ENCODE assay signal across 8 cellular contexts in genomic region chrX:15790766-15791380, GRCh38. TPM values are rescaled to one million over a fixed set of nuclear protein-coding genes. Genes with fewer than 3 reads are reported as not detected.
DNase-seq lines count a peak whose midpoint lies in the region; ATAC-seq and TF ChIP-seq lines count a peak whose summit lies in the region.

No MANE protein-coding gene starts in this region.

- no peak overlapping the region for H3K27ac Mint-ChIP-seq in CD8-positive, alpha-beta memory T cell

- peaks cover 29 to 39% (median 34%) of the 10 kb centered on the region in 3 donors for H3K4me1 Mint-ChIP-seq in CD8-positive, alpha-beta memory T cell

- peak overlapping the region; percentile 94 for H3K27ac ChIP-seq in CD8-positive, alpha-beta memory T cell (ENCODE audit: low read depth, low read length)
- peak overlapping the region; percentile 80 for H3K27ac ChIP-seq in KOPT-K1 (ENCODE audit: low read depth, low read length, poor library complexity, severe bottlenecking)

- peak overlapping the region; percentile 76 for H3K4me3 ChIP-seq in CD8-positive, alpha-beta memory T cell (ENCODE audit: low read length)
- H3K4me3 ChIP-seq in choroid plexus epithelial cell (ENCODE audit: low read depth, low read length), result peak overlapping the region; percentile 82

- no peaks in the 10 kb centered on the region for H3K9me3 ChIP-seq in CD8-positive, alpha-beta memory T cell (ENCODE audit: low read length)
- no peaks in the 10 kb centered on the region for H3K9me3 ChIP-seq in KOPT-K1 (ENCODE audit: insufficient read depth, low read length, poor library complexity, severe bottlenecking)

- H3K4me3 Mint-ChIP-seq in CD8-positive, alpha-beta memory T cell, result no peak overlapping the region

- no peak for DNase-seq in CD8-positive, alpha-beta memory T cell
- DNase-seq in choroid plexus epithelial cell (ENCODE audit: low read depth), result peak; percentile 17
- peak; percentile 23 for DNase-seq in medulla oblongata (ENCODE audit: extremely low spot score)
- no peak for DNase-seq in COLO829 (ENCODE audit: low spot score)
- DNase-seq in EL, result no peak

- no peaks in the 10 kb centered on the region for H3K9me3 Mint-ChIP-seq in CD8-positive, alpha-beta memory T cell

- H3K27me3 Mint-ChIP-seq in CD8-positive, alpha-beta memory T cell, result no peaks in the 10 kb centered on the region

- H3K4me1 ChIP-seq in CD8-positive, alpha-beta memory T cell (ENCODE audit: insufficient read depth, low read length), result peaks cover 10% of the 10 kb centered on the region

- TF ChIP-seq CTCF in choroid plexus epithelial cell (conservative IDR thresholded peaks at IDR 0.05; ENCODE audit: low read depth, low read length), result no peak

- CTCF ChIA-PET in CD8-positive, alpha-beta memory T cell (lab: Charles Lee), result interaction anchor here (1.2 to 2.2 kb wide), 5 partner anchors 25 to 58 kb away, joined by 3 to 7 read pairs (median 5); partner anchors contain the start of gene CA5B

- peaks cover 0 to 30% (median 8%) of the 10 kb centered on the region in 3 donors for H3K36me3 Mint-ChIP-seq in CD8-positive, alpha-beta memory T cell

- peaks cover 5% of the 10 kb centered on the region for H3K36me3 ChIP-seq in CD8-positive, alpha-beta memory T cell (ENCODE audit: insufficient read depth, low read length)
- H3K36me3 ChIP-seq in KOPT-K1 (ENCODE audit: insufficient read depth, low read length), result peaks cover 18% of the 10 kb centered on the region

- H3K27me3 ChIP-seq in CD8-positive, alpha-beta memory T cell (ENCODE audit: insufficient read depth, low read length, poor library complexity, severe bottlenecking), result no peaks in the 10 kb centered on the region

- ATAC-seq in GM21447 (IDR thresholded peaks at IDR 0.05; ENCODE audit: unreplicated experiment), result peak; percentile 29
- no peak for ATAC-seq in GM21515 (IDR thresholded peaks at IDR 0.05; ENCODE audit: unreplicated experiment)

- POLR2A ChIA-PET in CD8-positive, alpha-beta memory T cell (lab: Charles Lee), result interaction anchor here (0.9 to 2.2 kb wide), 5 partner anchors 8 to 116 kb away, joined by 3 to 12 read pairs (median 5); partner anchors contain the start of genes AP1S2 and CA5B

RNA-seq across cellular contexts. Expression of gene ZRSR2, which starts 0.6 kb away (rescaled TPM):
- 10 to 100 TPM; 12.0 to 12.4 TPM for total RNA-seq in CD8-positive, alpha-beta memory T cell
- polyA plus RNA-seq in CD8-positive, alpha-beta memory T cell, result 36.8 TPM

RNA-seq across cellular contexts. Expression of gene CA5B, which starts 52.8 kb away (rescaled TPM):
- total RNA-seq in CD8-positive, alpha-beta memory T cell, result 1 to 10 TPM; 8.8 to 9.0 TPM
- polyA plus RNA-seq in CD8-positive, alpha-beta memory T cell, result 94.6 TPM

Comparison
In these comparisons a context has a peak if more than half of its experiments do, and no peak if none do; other contexts are left out.
1. DNase-seq: peak in choroid plexus epithelial cell (single experiment) and medulla oblongata (single experiment); none in CD8-positive, alpha-beta memory T cell (0 of 5), COLO829 (single experiment) and EL (single experiment).